12 cellular contexts compared by ENCODE assay signal in genomic region chr12:75944905-75945412, GRCh38.
DNase-seq lines count a peak whose midpoint lies in the region; ATAC-seq and TF ChIP-seq lines count a peak whose summit lies in the region.
"Had no signal": no experiment of that assay in that cellular context is flagged by ENCODE, and none has a peak within 500 bp of the region (broad histone marks: within the 10 kb centered on the region; RNA-seq: fewer than 3 reads in every experiment).

No MANE protein-coding gene starts in this region.

- H3K9ac ChIP-seq in MM.1S (ENCODE audit: low read length): peak overlapping the region; percentile 53

- H3K4me2 ChIP-seq in MM.1S (ENCODE audit: low read depth, low read length): peak overlapping the region; percentile 67

- H3F3A ChIP-seq in MM.1S (ENCODE audit: insufficient read depth, low read length): peaks cover 23% of the 10 kb centered on the region

- CTCF ChIA-PET in CD8-positive, alpha-beta memory T cell (lab: Charles Lee): interaction anchor here (1.0 to 1.5 kb wide), 2 partner anchors 30 to 86 kb away, joined by 3 read pairs; no protein-coding TSS in a partner anchor
- CTCF ChIA-PET in HEK293T (lab: Yijun Ruan, JAX): no interaction called here

- DNase-seq in CD8-positive, alpha-beta memory T cell: no peak
- DNase-seq in MM.1S (no peak), chondrocyte (ENCODE audit: low spot score) (no peak), natural killer cell (no peak), coronary artery (ENCODE audit: low spot score) (no peak), head of caudate nucleus (no peak), HEK293T (ENCODE audit: extremely low spot score) (no peak)
- DNase-seq: activated CD8-positive, alpha-beta memory T cell treated with anti-CD3 and anti-CD28 coated beads, Interleukin-2, amount 50 U/mL, for 48 hours; NCI-H1436; uterus had no signal

- H3K27ac Mint-ChIP-seq in CD8-positive, alpha-beta memory T cell: peak overlapping the region; percentile 38 to 93 (median 84)
- peak overlapping the region; percentile 85 for H3K27ac Mint-ChIP-seq in chondrocyte (ENCODE audit: unreplicated experiment)
- peak overlapping the region; percentile 93 to 96 for H3K27ac Mint-ChIP-seq in natural killer cell
- H3K27ac Mint-ChIP-seq: memory B cell had no signal

- H3K36me3 ChIP-seq in CD8-positive, alpha-beta memory T cell (ENCODE audit: insufficient read depth, low read length): no peaks in the 10 kb centered on the region
- no peaks in the 10 kb centered on the region for H3K36me3 ChIP-seq in MM.1S (replicated peaks; ENCODE audit: insufficient read depth, low read length)
- H3K36me3 ChIP-seq: uterus had no signal

- peaks cover 19 to 20% (median 20%) of the 10 kb centered on the region in 3 donors for H3K4me1 Mint-ChIP-seq in CD8-positive, alpha-beta memory T cell
- H3K4me1 Mint-ChIP-seq in chondrocyte (ENCODE audit: low read depth) (peaks cover 15% of the 10 kb centered on the region), natural killer cell (peaks cover 18 to 21% of the 10 kb centered on the region in 2 donors)

- TF ChIP-seq CTCF in MM.1S (IDR thresholded peaks at IDR 0.05; ENCODE audit: low read length) (no peak), chondrocyte (IDR thresholded peaks at IDR 0.05) (no peak), natural killer cell (IDR thresholded peaks at IDR 0.05) (no peak), coronary artery (IDR thresholded peaks at IDR 0.05) (no peak)

- H3K79me2 ChIP-seq in MM.1S (ENCODE audit: low read length): no peaks in the 10 kb centered on the region

- H3K36me3 Mint-ChIP-seq in CD8-positive, alpha-beta memory T cell: no peaks in the 10 kb centered on the region
- H3K36me3 Mint-ChIP-seq in chondrocyte (ENCODE audit: low read depth): no peaks in the 10 kb centered on the region
- H3K36me3 Mint-ChIP-seq in natural killer cell: no peaks in the 10 kb centered on the region
- H3K36me3 Mint-ChIP-seq: memory B cell had no signal

- no peak overlapping the region for H3K27ac ChIP-seq in CD8-positive, alpha-beta memory T cell (ENCODE audit: low read depth, low read length)
- H3K27ac ChIP-seq in MM.1S (ENCODE audit: low read length) (peak overlapping the region; percentile 95), coronary artery (peak overlapping the region in 1 of 2 donors; percentile 82)

- no peak overlapping the region for H3K4me3 ChIP-seq in CD8-positive, alpha-beta memory T cell (ENCODE audit: low read length)
- H3K4me3 ChIP-seq in MM.1S (ENCODE audit: low read length) (peak overlapping the region; percentile 31; the same call in 1 of the 2 replicates), coronary artery (no peak overlapping the region)
- H3K4me3 ChIP-seq: uterus had no signal

- no peaks in the 10 kb centered on the region for H4K20me1 ChIP-seq in MM.1S (ENCODE audit: insufficient read depth, low read length)

- no peaks in the 10 kb centered on the region for H3K9me2 ChIP-seq in MM.1S (replicated peaks; ENCODE audit: insufficient read depth, low read length)

- ATAC-seq in natural killer cell (no peak), HG03175 (IDR thresholded peaks at IDR 0.05; ENCODE audit: unreplicated experiment) (no peak)

- POLR2A ChIA-PET in CD8-positive, alpha-beta memory T cell (lab: Charles Lee): no interaction called here
- POLR2A ChIA-PET in HEK293T (lab: Yijun Ruan, JAX): no interaction called here

- intact Hi-C loops in natural killer cell (cut with micrococcal nuclease): loop anchor here (1.0 kb wide), 3 partner anchors 34 to 86 kb away; partner anchors contain the start of gene PHLDA1
- intact Hi-C loops in head of caudate nucleus (cut with DNase I): no loop called here

- no peaks in the 10 kb centered on the region for H3K9me3 ChIP-seq in CD8-positive, alpha-beta memory T cell (ENCODE audit: low read length)
- H3K9me3 ChIP-seq in MM.1S (replicated peaks; ENCODE audit: insufficient read depth, low read length): no peaks in the 10 kb centered on the region
- H3K9me3 ChIP-seq: uterus had no signal

- peak overlapping the region; percentile 52 for H2AFZ ChIP-seq in MM.1S (ENCODE audit: low read length)

- H3K4me3 Mint-ChIP-seq in CD8-positive, alpha-beta memory T cell: peak overlapping the region in 3 of 7 donors; percentile 6 to 66 (median 62)
- H3K4me3 Mint-ChIP-seq in chondrocyte (ENCODE audit: unreplicated experiment) (no peak overlapping the region), natural killer cell (peak overlapping the region; percentile 80)

- H3K27me3 ChIP-seq in CD8-positive, alpha-beta memory T cell (ENCODE audit: insufficient read depth, low read length, poor library complexity, severe bottlenecking): no peaks in the 10 kb centered on the region
- H3K27me3 ChIP-seq in MM.1S (replicated peaks; ENCODE audit: insufficient read depth, low read length): no peaks in the 10 kb centered on the region
- H3K27me3 ChIP-seq: uterus had no signal

- peaks cover 15% of the 10 kb centered on the region for H3K4me1 ChIP-seq in CD8-positive, alpha-beta memory T cell (ENCODE audit: insufficient read depth, low read length)
- peaks cover 25% of the 10 kb centered on the region for H3K4me1 ChIP-seq in MM.1S (ENCODE audit: low read length)
- H3K4me1 ChIP-seq: uterus had no signal

- no peaks in the 10 kb centered on the region for H3K9me3 Mint-ChIP-seq in CD8-positive, alpha-beta memory T cell
- H3K9me3 Mint-ChIP-seq in chondrocyte (ENCODE audit: low read depth) (no peaks in the 10 kb centered on the region), natural killer cell (no peaks in the 10 kb centered on the region)
- H3K9me3 Mint-ChIP-seq: memory B cell had no signal

- H3K27me3 Mint-ChIP-seq in CD8-positive, alpha-beta memory T cell: no peaks in the 10 kb centered on the region
- no peaks in the 10 kb centered on the region for H3K27me3 Mint-ChIP-seq in chondrocyte (ENCODE audit: low read depth)
- H3K27me3 Mint-ChIP-seq in natural killer cell (ENCODE audit: low read depth in 2 of 2): no peaks in the 10 kb centered on the region
- H3K27me3 Mint-ChIP-seq: memory B cell had no signal

TF ChIP-seq in HEK293T, 16 proteins besides CTCF, POLR2A, EP300 and RAD21:
- TF ChIP-seq ZNF384 (IDR thresholded peaks at IDR 0.05) (no peak), SUZ12 (IDR thresholded peaks at IDR 0.05) (no peak), HDGF (IDR thresholded peaks at IDR 0.05; ENCODE audit: borderline replicate concordance) (no peak), CTBP1 (IDR thresholded peaks at IDR 0.05; ENCODE audit: borderline replicate concordance) (no peak), ELF4 (IDR thresholded peaks at IDR 0.05) (no peak), TARDBP (IDR thresholded peaks at IDR 0.05) (no peak), LEF1 (IDR thresholded peaks at IDR 0.05; ENCODE audit: borderline replicate concordance) (no peak), FOXM1 (IDR thresholded peaks at IDR 0.05; ENCODE audit: borderline replicate concordance) (no peak), FOXA1 (IDR thresholded peaks at IDR 0.05) (no peak)
- TF ChIP-seq, protein P1, sequence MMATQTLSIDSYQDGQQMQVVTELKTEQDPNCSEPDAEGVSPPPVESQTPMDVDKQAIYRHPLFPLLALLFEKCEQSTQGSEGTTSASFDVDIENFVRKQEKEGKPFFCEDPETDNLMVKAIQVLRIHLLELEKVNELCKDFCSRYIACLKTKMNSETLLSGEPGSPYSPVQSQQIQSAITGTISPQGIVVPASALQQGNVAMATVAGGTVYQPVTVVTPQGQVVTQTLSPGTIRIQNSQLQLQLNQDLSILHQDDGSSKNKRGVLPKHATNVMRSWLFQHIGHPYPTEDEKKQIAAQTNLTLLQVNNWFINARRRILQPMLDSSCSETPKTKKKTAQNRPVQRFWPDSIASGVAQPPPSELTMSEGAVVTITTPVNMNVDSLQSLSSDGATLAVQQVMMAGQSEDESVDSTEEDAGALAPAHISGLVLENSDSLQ (IDR thresholded peaks at IDR 0.05): no peak
